ENCODE assay signal across 11 cellular contexts in the genomic region with DNA sequence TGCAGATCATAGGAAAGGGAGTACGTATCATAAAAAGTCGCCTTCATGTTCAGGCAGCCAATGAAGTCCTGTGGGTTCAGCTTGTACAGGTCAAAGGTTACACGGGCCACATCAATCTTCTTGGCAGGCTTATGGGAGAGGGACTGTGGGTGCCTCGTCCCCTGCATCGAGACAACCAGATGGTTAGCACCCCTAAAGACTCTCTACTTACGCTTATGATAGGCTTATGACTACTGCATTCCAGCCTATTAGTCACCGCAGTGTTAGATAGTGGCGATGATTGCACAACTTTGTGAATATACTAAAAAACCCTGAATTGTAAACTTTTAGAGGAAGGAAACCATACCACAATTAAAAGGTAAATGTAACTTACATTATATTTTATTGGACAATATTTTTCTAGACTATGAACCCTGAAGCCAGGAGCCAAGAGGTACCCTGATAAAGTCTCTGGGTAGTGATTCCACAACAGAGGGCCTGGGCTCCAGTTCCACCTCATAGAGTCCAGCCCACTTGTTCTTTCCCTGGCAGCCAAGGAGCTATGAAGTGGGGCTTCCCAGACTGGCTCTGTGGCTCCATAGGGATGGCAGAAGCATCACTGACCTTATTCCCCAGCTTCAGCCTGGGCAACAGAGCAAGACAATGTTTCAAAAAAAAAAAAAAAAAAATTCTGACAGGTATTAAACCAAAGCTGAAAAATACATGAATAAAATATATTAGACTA. TPM values are rescaled to one million over a fixed set of nuclear protein-coding genes. Genes with fewer than 3 reads are reported as not detected.
A peak's percentile ranks its signal among the peaks of the same experiment; 100 is the strongest.
DNase-seq lines count a peak whose midpoint lies in the region; ATAC-seq and TF ChIP-seq lines count a peak whose summit lies in the region.
"Had no signal": no experiment of that assay in that cellular context is flagged by ENCODE, and none has a peak within 500 bp of the region (broad histone marks: within the 10 kb centered on the region; RNA-seq: fewer than 3 reads in every experiment).

No MANE protein-coding gene starts in this region.

- H4K20me1 ChIP-seq in smooth muscle cell (ENCODE audit: low read depth), result peaks cover 18% of the 10 kb centered on the region

- H3K4me1 ChIP-seq in smooth muscle cell (ENCODE audit: low read depth), result peaks cover 15% of the 10 kb centered on the region

- 53% methylated on average over 8 of the region's 8 CpGs for WGBS in smooth muscle cell (ENCODE audit: low lambda C conversion rate)

- H2AFZ ChIP-seq in smooth muscle cell (ENCODE audit: low read depth), result no peak overlapping the region

- H3K9me3 ChIP-seq in smooth muscle cell (replicated peaks; ENCODE audit: low read depth), result no peaks in the 10 kb centered on the region
- H3K9me3 ChIP-seq: HAP-1 had no signal

- H3K36me3 ChIP-seq in smooth muscle cell (ENCODE audit: low read depth), result peaks cover 3% of the 10 kb centered on the region

- H3K27ac Mint-ChIP-seq in activated T-cell treated with anti-CD3 and anti-CD28 coated beads, Interleukin-2, amount 50 U/mL, for 24 hours, result peak overlapping the region; percentile 57
- H3K27ac Mint-ChIP-seq in activated T-cell treated with anti-CD3 and anti-CD28 coated beads, Interleukin-2, amount 50 U/mL, for 72 hours, result no peak overlapping the region

- H3K27me3 ChIP-seq in smooth muscle cell (ENCODE audit: low read depth), result no peaks in the 10 kb centered on the region

- TF ChIP-seq CTCF in smooth muscle cell (IDR thresholded peaks at IDR 0.05; ENCODE audit: borderline replicate concordance, insufficient read depth, poor library complexity, severe bottlenecking), result no peak

- no peak for ATAC-seq in activated T-cell treated with anti-CD3 and anti-CD28 coated beads, Interleukin-2, amount 50 U/mL, for 72 hours (replicated peaks in 1 of 2)
- ATAC-seq in HG03135 (IDR thresholded peaks at IDR 0.05; ENCODE audit: unreplicated experiment) (no peak), GM19351 (IDR thresholded peaks at IDR 0.05; ENCODE audit: unreplicated experiment) (no peak)

- H3K9ac ChIP-seq in smooth muscle cell (ENCODE audit: low read depth), result peak overlapping the region; percentile 13

- DNase-seq in activated T-cell treated with anti-CD3 and anti-CD28 coated beads, Interleukin-2, amount 50 U/mL, for 24 hours, result no peak
- DNase-seq in activated T-cell treated with anti-CD3 and anti-CD28 coated beads, Interleukin-2, amount 50 U/mL, for 72 hours, result no peak
- DNase-seq in RPMI7951 (ENCODE audit: low read depth), result peak; percentile 87
- DNase-seq in fibroblast of gingiva (ENCODE audit: low read depth), result peak; percentile 60
- DNase-seq in smooth muscle cell (lab: John Stamatoyannopoulos, UW; ENCODE audit: unreplicated experiment), result no peak
- no peak for DNase-seq in islet precursor cell
- DNase-seq: NCI-H446 had no signal

- no peaks in the 10 kb centered on the region for H3K27me3 Mint-ChIP-seq in activated T-cell treated with anti-CD3 and anti-CD28 coated beads, Interleukin-2, amount 50 U/mL, for 24 hours
- no peaks in the 10 kb centered on the region for H3K27me3 Mint-ChIP-seq in activated T-cell treated with anti-CD3 and anti-CD28 coated beads, Interleukin-2, amount 50 U/mL, for 72 hours (ENCODE audit: low read depth)

- peak overlapping the region; percentile 100 for H3K4me2 ChIP-seq in smooth muscle cell

- H3K4me3 ChIP-seq in smooth muscle cell, result no peak overlapping the region
- H3K4me3 ChIP-seq: HAP-1 had no signal

- H3K27ac ChIP-seq in smooth muscle cell (ENCODE audit: low read depth), result peak overlapping the region; percentile 78

- H3K4me1 Mint-ChIP-seq in activated T-cell treated with anti-CD3 and anti-CD28 coated beads, Interleukin-2, amount 50 U/mL, for 24 hours (ENCODE audit: low read depth), result peaks cover 32% of the 10 kb centered on the region
- H3K4me1 Mint-ChIP-seq in activated T-cell treated with anti-CD3 and anti-CD28 coated beads, Interleukin-2, amount 50 U/mL, for 72 hours (ENCODE audit: low read depth), result peaks cover 28% of the 10 kb centered on the region

- H3K4me3 Mint-ChIP-seq in activated T-cell treated with anti-CD3 and anti-CD28 coated beads, Interleukin-2, amount 50 U/mL, for 24 hours, result peak overlapping the region; percentile 20
- H3K4me3 Mint-ChIP-seq in activated T-cell treated with anti-CD3 and anti-CD28 coated beads, Interleukin-2, amount 50 U/mL, for 72 hours, result peak overlapping the region in 1 of 2 donors; percentile 14

- H3F3A ChIP-seq in smooth muscle cell (ENCODE audit: low read depth), result no peaks in the 10 kb centered on the region

- no peaks in the 10 kb centered on the region for H3K9me3 Mint-ChIP-seq in activated T-cell treated with anti-CD3 and anti-CD28 coated beads, Interleukin-2, amount 50 U/mL, for 24 hours
- no peaks in the 10 kb centered on the region for H3K9me3 Mint-ChIP-seq in activated T-cell treated with anti-CD3 and anti-CD28 coated beads, Interleukin-2, amount 50 U/mL, for 72 hours
- H3K9me3 Mint-ChIP-seq: activated naive CD4-positive, alpha-beta T cell treated with anti-CD3 and anti-CD28 coated beads, Interleukin-2, amount 50 U/mL, for 72 hours had no signal

- peaks cover 12% of the 10 kb centered on the region for H3K79me2 ChIP-seq in smooth muscle cell (ENCODE audit: low read depth)

- peaks cover 78% of the 10 kb centered on the region for H3K36me3 Mint-ChIP-seq in activated T-cell treated with anti-CD3 and anti-CD28 coated beads, Interleukin-2, amount 50 U/mL, for 24 hours (ENCODE audit: low read depth)
- H3K36me3 Mint-ChIP-seq in activated T-cell treated with anti-CD3 and anti-CD28 coated beads, Interleukin-2, amount 50 U/mL, for 72 hours (ENCODE audit: insufficient read depth in 2 of 2), result peaks cover 5 to 8% of the 10 kb centered on the region in 2 donors

RNA-seq across cellular contexts. Expression of gene FANCD2, which starts 2.5 kb away (rescaled TPM):
- total RNA-seq in activated T-cell treated with anti-CD3 and anti-CD28 coated beads, Interleukin-2, amount 50 U/mL, for 72 hours, result 10 to 100 TPM; 77.2 to 81.2 TPM
- 32.3 and 37.5 TPM in 2 replicates for total RNA-seq in RPMI7951 (2014; rRNA removed; shearing (Covaris generic))
- total RNA-seq in smooth muscle cell, result 5.6 and 7.6 TPM in 2 replicates
- polyA plus RNA-seq in smooth muscle cell, result 4.4 and 5.8 TPM in 2 replicates

RNA-seq across cellular contexts. Expression of gene EMC3, which starts 37.1 kb away (rescaled TPM):
- total RNA-seq in activated T-cell treated with anti-CD3 and anti-CD28 coated beads, Interleukin-2, amount 50 U/mL, for 72 hours, result 10 to 100 TPM; 45.3 to 48.7 TPM
- 56.0 and 59.1 TPM in 2 replicates for total RNA-seq in RPMI7951 (2014; rRNA removed; shearing (Covaris generic))
- 111 and 122 TPM in 2 replicates for total RNA-seq in smooth muscle cell
- 100 and 114 TPM in 2 replicates for polyA plus RNA-seq in smooth muscle cell

Comparison
In these comparisons a context has a peak if more than half of its experiments do, and no peak if none do; other contexts are left out.
1. DNase-seq: peak in RPMI7951 (single experiment) and fibroblast of gingiva (single experiment); none in activated T-cell treated with anti-CD3 and anti-CD28 coated beads, Interleukin-2, amount 50 U/mL, for 24 hours (single experiment), activated T-cell treated with anti-CD3 and anti-CD28 coated beads, Interleukin-2, amount 50 U/mL, for 72 hours (0 of 2), smooth muscle cell (single experiment) and islet precursor cell (single experiment).